8 cellular contexts compared by ENCODE assay signal in the genomic region with DNA sequence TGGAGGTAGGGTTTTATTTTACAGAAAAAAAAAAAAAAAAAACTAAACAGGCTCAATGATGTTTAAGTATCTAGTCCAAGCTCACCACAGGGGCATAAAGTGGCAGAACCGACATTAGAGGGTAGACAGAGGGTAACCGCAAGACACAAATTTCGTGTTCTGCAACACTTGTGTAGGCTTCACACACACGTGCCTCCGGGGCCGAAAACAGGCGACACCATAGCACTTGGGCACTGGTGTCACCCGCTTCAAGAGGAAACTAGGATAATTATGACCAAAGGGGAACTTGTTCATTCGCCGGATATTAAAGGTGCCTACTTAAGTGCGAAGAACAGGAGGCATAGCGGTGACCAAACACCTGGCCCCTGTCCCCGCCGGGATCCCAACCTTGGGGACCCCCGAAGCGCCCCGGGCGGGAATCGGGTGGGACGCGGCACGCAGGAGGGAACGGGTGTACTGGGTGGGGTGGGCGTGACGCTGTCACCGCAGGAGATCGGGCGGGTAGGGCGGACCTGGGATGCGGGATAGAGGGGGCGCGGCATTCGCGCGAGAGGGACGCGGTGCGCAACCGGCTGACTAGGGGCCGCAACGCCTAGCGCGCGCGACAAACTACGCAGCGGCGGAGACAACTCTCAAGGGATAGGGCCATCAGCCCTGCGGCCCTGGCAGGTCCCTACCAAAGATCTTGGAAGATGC. TPM values are rescaled to one million over a fixed set of nuclear protein-coding genes. Genes with fewer than 3 reads are reported as not detected.
A peak's percentile ranks its signal among the peaks of the same experiment; 100 is the strongest.
DNase-seq lines count a peak whose midpoint lies in the region; TF ChIP-seq lines count a peak whose summit lies in the region.

No MANE protein-coding gene starts in this region.

- H3K4me3 ChIP-seq in WERI-Rb-1 (ENCODE audit: low read depth, low read length), result peak overlapping the region; percentile 84
- peak overlapping the region; percentile 68 to 100 (median 95) for H3K4me3 ChIP-seq in dorsolateral prefrontal cortex
- H3K4me3 ChIP-seq in mononuclear cell (ENCODE audit: low read length), result peak overlapping the region; percentile 89

- peak overlapping the region; percentile 95 for H3K27ac ChIP-seq in WERI-Rb-1
- peak overlapping the region in 25 of 59 donors; percentile 11 to 90 (median 48) for H3K27ac ChIP-seq in dorsolateral prefrontal cortex

- peaks cover 39% of the 10 kb centered on the region for H3K36me3 ChIP-seq in WERI-Rb-1

- intact Hi-C loops in dorsolateral prefrontal cortex (cut with DNase I), result loop anchor here in 1 of 2 donors (5.0 kb wide), 1 partner anchor 55 kb away; a partner anchor contains a TSS

- H3K27me3 ChIP-seq in WERI-Rb-1 (ENCODE audit: insufficient read depth, low read depth, severe bottlenecking) (no peaks in the 10 kb centered on the region), dorsolateral prefrontal cortex (no peaks in the 10 kb centered on the region), mononuclear cell (ENCODE audit: insufficient read depth, low read length) (no peaks in the 10 kb centered on the region)

- DNase-seq in NCI-H1436 (lab: John Stamatoyannopoulos, UW), result peak; percentile 71
- no peak for DNase-seq in NCI-H1436 treated with DMSO at 0.1 percent for 48 hours (lab: John Stamatoyannopoulos, UW)
- DNase-seq in HCEC 1CT, result peak; percentile 13
- peak; percentile 17 for DNase-seq in LHCN-M2 (ENCODE audit: low read depth)
- DNase-seq in WERI-Rb-1, result peak; percentile 66
- DNase-seq in dorsolateral prefrontal cortex, result peak in 7 of 10 donors; percentile 24 to 57 (median 32)
- peak; percentile 36 for DNase-seq in stimulated activated naive CD4-positive, alpha-beta T cell treated with Interleukin-2 at 50 U/mL for 16 hours (lab: John Stamatoyannopoulos, UW)

- no peak for TF ChIP-seq CTCF in WERI-Rb-1 (IDR thresholded peaks at IDR 0.05; ENCODE audit: low read depth, low read length)
- no peak for TF ChIP-seq CTCF in dorsolateral prefrontal cortex (IDR thresholded peaks at IDR 0.05 in 54 of 56, conservative IDR thresholded peaks at IDR 0.05 in 2 of 56; ENCODE audit: low read depth in 1 of 56, partially characterized antibody in 56 of 56)

- H3K4me1 ChIP-seq in mononuclear cell (ENCODE audit: insufficient read depth, low read length), result peaks cover 30% of the 10 kb centered on the region

- H3K9me3 ChIP-seq in WERI-Rb-1 (ENCODE audit: severe bottlenecking) (no peaks in the 10 kb centered on the region), mononuclear cell (ENCODE audit: low read depth, low read length) (no peaks in the 10 kb centered on the region)

RNA-seq across cellular contexts. Expression of a gene that starts 0.6 kb away (rescaled TPM):
- total RNA-seq in LHCN-M2 (2014; rRNA removed) (52.9 and 55.6 TPM in 2 replicates), dorsolateral prefrontal cortex (10 to 100 TPM in 115 of 120 experiments, 1 to 10 TPM in 5; 6.7 to 29.0 (median 16.5) TPM), mononuclear cell (15.0 TPM)
- 11.9 TPM for polyA plus RNA-seq in LHCN-M2 (2012)

RNA-seq across cellular contexts. Expression of a gene that starts 0.9 kb away (rescaled TPM):
- total RNA-seq in LHCN-M2 (2014; rRNA removed), result 22.2 and 22.7 TPM in 2 replicates
- 3.5 TPM for polyA plus RNA-seq in LHCN-M2 (2012)
- total RNA-seq in dorsolateral prefrontal cortex, result 1 to 10 TPM in 109 of 120 experiments, under 1 TPM in 11; 0.38 to 4.4 (median 1.7) TPM
- total RNA-seq in mononuclear cell, result 7.5 TPM

RNA-seq across cellular contexts. Expression of a gene that starts 54.8 kb away (rescaled TPM):
- 39.7 and 42.4 TPM in 2 replicates for total RNA-seq in LHCN-M2 (2014; rRNA removed)
- 8.7 TPM for polyA plus RNA-seq in LHCN-M2 (2012)
- 10 to 100 TPM; 17.1 to 33.3 (median 24.6) TPM for total RNA-seq in dorsolateral prefrontal cortex
- total RNA-seq in mononuclear cell, result 63.6 TPM

RNA-seq across cellular contexts. Expression of a gene that starts 55.1 kb away (rescaled TPM):
- total RNA-seq in LHCN-M2 (2014; rRNA removed) (14.4 and 15.6 TPM in 2 replicates), dorsolateral prefrontal cortex (10 to 100 TPM; 11.8 to 33.0 (median 22.4) TPM), mononuclear cell (25.7 TPM)
- polyA plus RNA-seq in LHCN-M2 (2012), result 2.8 TPM
